ENCODE assay signal across 8 cellular contexts in the genomic region with DNA sequence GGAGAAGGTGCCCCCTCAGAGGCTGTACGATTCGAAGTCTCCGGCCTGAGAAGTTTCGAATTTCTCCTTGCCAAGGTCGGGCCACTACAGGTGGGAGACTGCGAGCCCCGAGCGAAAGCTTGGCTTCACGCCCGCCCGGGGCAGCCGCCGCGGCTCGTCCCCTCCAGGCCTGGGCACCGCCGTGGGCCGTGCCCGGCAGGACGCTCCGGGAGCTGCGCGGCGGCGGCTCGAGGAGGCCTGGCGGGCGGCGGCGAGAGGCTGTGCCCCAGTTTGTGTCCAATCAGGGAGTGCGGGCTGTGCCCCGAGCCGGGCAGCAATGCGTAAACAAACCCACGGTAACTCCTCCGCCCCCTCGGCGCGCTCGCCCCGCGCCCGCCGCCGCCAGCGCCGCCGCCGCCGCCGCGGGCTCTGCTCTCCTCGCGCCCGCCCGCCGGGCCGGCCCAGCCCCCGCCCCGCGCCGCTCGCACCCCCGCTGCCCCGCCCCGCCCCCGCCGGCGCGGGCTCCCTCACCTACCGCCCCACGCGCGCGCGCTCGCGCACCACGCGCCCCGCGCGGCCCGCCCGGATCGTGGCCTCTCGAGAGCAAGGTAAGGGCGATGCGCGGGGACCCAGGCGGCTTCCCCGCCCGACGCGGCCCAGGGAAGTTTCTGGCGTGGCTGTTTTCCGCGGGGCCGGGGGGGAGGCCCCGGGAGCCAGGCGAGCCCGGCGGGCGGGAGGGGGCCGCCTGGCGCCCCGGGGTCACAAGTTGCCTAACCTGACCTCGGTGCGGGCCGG. TPM values are rescaled to one million over a fixed set of nuclear protein-coding genes. Genes with fewer than 3 reads are reported as not detected.
DNase-seq lines count a peak whose midpoint lies in the region; ATAC-seq and TF ChIP-seq lines count a peak whose summit lies in the region.

No MANE protein-coding gene starts in this region.

- peak overlapping the region; percentile 73 for H3K4me2 ChIP-seq in parathyroid adenoma (ENCODE audit: low read length)

- H2AFZ ChIP-seq in parathyroid adenoma = peak overlapping the region; percentile 91

- TF ChIP-seq POLR2A in adrenal gland (IDR thresholded peaks at IDR 0.05) (peak; percentile 91 to 92), thyroid gland (IDR thresholded peaks at IDR 0.05) (peak in 1 of 2 donors; percentile 77)

- H3K27ac ChIP-seq in adrenal gland = peak overlapping the region; percentile 96 to 99 (median 99)
- peak overlapping the region; percentile 85 for H3K27ac ChIP-seq in parathyroid adenoma
- H3K27ac ChIP-seq in thyroid gland = peak overlapping the region; percentile 94 to 95 (median 95)

- DNase-seq in COLO668 (lab: John Stamatoyannopoulos, UW; ENCODE audit: unreplicated experiment) (peak; percentile 73), SW480 (ENCODE audit: low spot score) (peak; percentile 66), adrenal gland (peak; percentile 85 to 94 (median 90)), cardiac septum (ENCODE audit: low spot score) (peak; percentile 90), thyroid gland (peak; percentile 83 to 84)

- no peak overlapping the region for H3K9ac ChIP-seq in parathyroid adenoma

- ATAC-seq in GM19455 (IDR thresholded peaks at IDR 0.05; ENCODE audit: unreplicated experiment) (peak; percentile 62), HG03565 (IDR thresholded peaks at IDR 0.05; ENCODE audit: unreplicated experiment) (peak; percentile 31)

- 0 to 1% (median 0%) methylated on average over 4 to 109 of the region's 110 CpGs; no CpG with 5 or more reads in 1 of the 4 donors for WGBS in adrenal gland, 4 donors
- 0% methylated on average over 3 to 23 of the region's 110 CpGs for WGBS in thyroid gland, 2 donors

- H3K79me2 ChIP-seq in parathyroid adenoma = peaks cover 1% of the 10 kb centered on the region

- no peaks in the 10 kb centered on the region for H3K27me3 ChIP-seq in adrenal gland
- no peaks in the 10 kb centered on the region for H3K27me3 ChIP-seq in parathyroid adenoma (ENCODE audit: control insufficient read depth, insufficient read depth, low read length)
- H3K27me3 ChIP-seq in thyroid gland = no peaks in the 10 kb centered on the region

- H3K36me3 ChIP-seq in adrenal gland (replicated peaks in 1 of 2) = no peaks in the 10 kb centered on the region
- no peaks in the 10 kb centered on the region for H3K36me3 ChIP-seq in parathyroid adenoma (ENCODE audit: control insufficient read depth, insufficient read depth, low read length)
- no peaks in the 10 kb centered on the region for H3K36me3 ChIP-seq in thyroid gland

- peak in 1 of 6 experiments; percentile 2 for TF ChIP-seq CTCF in adrenal gland (IDR thresholded peaks at IDR 0.05)
- TF ChIP-seq CTCF in parathyroid adenoma (IDR thresholded peaks at IDR 0.05) = no peak
- TF ChIP-seq CTCF in thyroid gland (IDR thresholded peaks at IDR 0.05) = no peak

- peak overlapping the region; percentile 45 to 98 (median 90) for H3K4me3 ChIP-seq in adrenal gland
- peak overlapping the region; percentile 81 for H3K4me3 ChIP-seq in parathyroid adenoma (ENCODE audit: low read depth, low read length)
- peak overlapping the region; percentile 42 to 91 (median 78) for H3K4me3 ChIP-seq in thyroid gland (replicated peaks in 1 of 3)

- intact Hi-C loops in adrenal gland (cut with DNase I) (loop anchor here (10.0 kb wide), 2 partner anchors 62 to 82 kb away; a partner anchor contains a TSS), cardiac septum (cut with DNase I) (loop anchor here (2.0 to 5.0 kb wide), 3 partner anchors 58 to 90 kb away; a partner anchor contains a TSS), thyroid gland (cut with DNase I) (no loop called here)

- H3K9me3 ChIP-seq in adrenal gland (replicated peaks in 1 of 3) (no peaks in the 10 kb centered on the region), parathyroid adenoma (ENCODE audit: control insufficient read depth, low read length) (no peaks in the 10 kb centered on the region), thyroid gland (no peaks in the 10 kb centered on the region)

- H3K4me1 ChIP-seq in adrenal gland (replicated peaks in 1 of 2) = peaks cover 7 to 35% of the 10 kb centered on the region in 2 donors
- peaks cover 2% of the 10 kb centered on the region for H3K4me1 ChIP-seq in parathyroid adenoma
- peaks cover 0 to 18% of the 10 kb centered on the region in 2 donors for H3K4me1 ChIP-seq in thyroid gland

RNA-seq across cellular contexts. Expression of a gene that starts 57.8 kb away (rescaled TPM):
- 100 to 1,000 TPM in 1 of 8 donors, 10 to 100 TPM in 7; 51.0 to 101 (median 80.5) TPM for total RNA-seq in adrenal gland
- 100 to 1,000 TPM in 1 of 3 donors, 10 to 100 TPM in 2; 22.6 to 145 (median 30.2) TPM for polyA plus RNA-seq in adrenal gland
- total RNA-seq in cardiac septum = 135 TPM
- 10 to 100 TPM; 47.8 to 63.7 (median 55.0) TPM for total RNA-seq in thyroid gland

Comparison
In these comparisons a context has a peak if more than half of its experiments do, and no peak if none do; other contexts are left out.
1. Peak in every context shown above with its lines: DNase-seq, ATAC-seq, H3K4me3 ChIP-seq and H3K27ac ChIP-seq.